ENCODE assay signal across 1 cellular context in the genomic region with DNA sequence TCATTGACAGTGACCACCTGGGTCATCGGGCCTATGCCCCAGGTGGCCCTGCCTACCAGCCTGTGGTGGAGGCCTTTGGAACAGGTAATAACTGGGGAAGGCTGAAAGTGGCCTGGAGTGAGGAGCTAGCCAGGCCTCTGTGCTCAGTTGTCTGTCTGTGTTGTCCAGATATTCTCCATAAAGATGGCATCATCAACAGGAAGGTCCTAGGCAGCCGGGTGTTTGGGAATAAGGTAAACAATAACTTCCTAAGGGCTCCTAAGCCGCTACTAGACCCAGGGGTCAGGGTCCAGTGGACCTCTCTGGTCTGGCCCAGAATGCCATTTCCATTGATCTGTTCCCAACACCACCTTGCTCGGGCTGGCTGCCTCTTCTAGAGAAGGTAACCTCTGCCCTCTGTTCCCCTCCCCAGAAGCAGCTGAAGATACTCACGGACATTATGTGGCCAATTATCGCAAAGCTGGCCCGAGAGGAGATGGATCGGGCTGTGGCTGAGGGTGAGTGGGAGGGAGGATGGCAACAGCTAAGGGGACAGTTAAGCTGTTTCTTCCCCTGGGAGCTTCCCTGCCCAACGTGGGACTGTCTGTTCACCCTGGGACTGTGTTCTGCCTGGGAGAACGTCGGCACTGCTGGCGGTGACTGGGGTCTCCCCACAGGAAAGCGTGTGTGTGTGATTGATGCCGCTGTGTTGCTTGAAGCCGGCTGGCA.
TF ChIP-seq lines count a peak whose summit lies in the region.

No MANE protein-coding gene starts in this region.

TF ChIP-seq in HepG2, 621 proteins besides CTCF, POLR2A, EP300 and RAD21 (continued from another document and continues in another):
- TF ChIP-seq NR1H2 (CRISPR knock-in tag; IDR thresholded peaks at IDR 0.05; ENCODE audit: borderline replicate concordance, low read depth): no peak
- TF ChIP-seq MAFK (conservative IDR thresholded peaks at IDR 0.05 in 1 of 2, IDR thresholded peaks at IDR 0.05 in 1 of 2; ENCODE audit: low read length in 2 of 2): no peak
- no peak for TF ChIP-seq CC2D1A (CRISPR knock-in tag; IDR thresholded peaks at IDR 0.05)
- TF ChIP-seq HNF4G (IDR thresholded peaks at IDR 0.05; ENCODE audit: borderline replicate concordance, low read depth, low read length): peak; percentile 92
- TF ChIP-seq HNF4G (CRISPR knock-in tag; IDR thresholded peaks at IDR 0.05; ENCODE audit: borderline replicate concordance, low read depth): peak; percentile 84; the same call in 1 of the 2 replicates
- TF ChIP-seq TIGD3 (CRISPR knock-in tag; IDR thresholded peaks at IDR 0.05; ENCODE audit: borderline replicate concordance): no peak
- no peak; the same call in 1 of the 2 replicates for TF ChIP-seq ZNF564 (CRISPR knock-in tag; IDR thresholded peaks at IDR 0.05)
- no peak for TF ChIP-seq REXO4 (CRISPR knock-in tag; IDR thresholded peaks at IDR 0.05; ENCODE audit: borderline replicate concordance)
- TF ChIP-seq, protein P1, sequence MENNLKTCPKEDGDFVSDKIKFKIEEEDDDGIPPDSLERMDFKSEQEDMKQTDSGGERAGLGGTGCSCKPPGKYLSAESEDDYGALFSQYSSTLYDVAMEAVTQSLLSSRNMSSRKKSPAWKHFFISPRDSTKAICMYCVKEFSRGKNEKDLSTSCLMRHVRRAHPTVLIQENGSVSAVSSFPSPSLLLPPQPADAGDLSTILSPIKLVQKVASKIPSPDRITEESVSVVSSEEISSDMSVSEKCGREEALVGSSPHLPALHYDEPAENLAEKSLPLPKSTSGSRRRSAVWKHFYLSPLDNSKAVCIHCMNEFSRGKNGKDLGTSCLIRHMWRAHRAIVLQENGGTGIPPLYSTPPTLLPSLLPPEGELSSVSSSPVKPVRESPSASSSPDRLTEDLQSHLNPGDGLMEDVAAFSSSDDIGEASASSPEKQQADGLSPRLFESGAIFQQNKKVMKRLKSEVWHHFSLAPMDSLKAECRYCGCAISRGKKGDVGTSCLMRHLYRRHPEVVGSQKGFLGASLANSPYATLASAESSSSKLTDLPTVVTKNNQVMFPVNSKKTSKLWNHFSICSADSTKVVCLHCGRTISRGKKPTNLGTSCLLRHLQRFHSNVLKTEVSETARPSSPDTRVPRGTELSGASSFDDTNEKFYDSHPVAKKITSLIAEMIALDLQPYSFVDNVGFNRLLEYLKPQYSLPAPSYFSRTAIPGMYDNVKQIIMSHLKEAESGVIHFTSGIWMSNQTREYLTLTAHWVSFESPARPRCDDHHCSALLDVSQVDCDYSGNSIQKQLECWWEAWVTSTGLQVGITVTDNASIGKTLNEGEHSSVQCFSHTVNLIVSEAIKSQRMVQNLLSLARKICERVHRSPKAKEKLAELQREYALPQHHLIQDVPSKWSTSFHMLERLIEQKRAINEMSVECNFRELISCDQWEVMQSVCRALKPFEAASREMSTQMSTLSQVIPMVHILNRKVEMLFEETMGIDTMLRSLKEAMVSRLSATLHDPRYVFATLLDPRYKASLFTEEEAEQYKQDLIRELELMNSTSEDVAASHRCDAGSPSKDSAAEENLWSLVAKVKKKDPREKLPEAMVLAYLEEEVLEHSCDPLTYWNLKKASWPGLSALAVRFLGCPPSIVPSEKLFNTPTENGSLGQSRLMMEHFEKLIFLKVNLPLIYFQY (CRISPR knock-in tag; IDR thresholded peaks at IDR 0.05; ENCODE audit: borderline replicate concordance): peak; percentile 100
- TF ChIP-seq ZNF563 (CRISPR knock-in tag; IDR thresholded peaks at IDR 0.05): no peak
- TF ChIP-seq MYC (CRISPR knock-in tag; IDR thresholded peaks at IDR 0.05; ENCODE audit: borderline replicate concordance): 0 out of 2 replicates have a peak, but pooled peaks have one; percentile 14
- no peak for TF ChIP-seq JARID2 (CRISPR knock-in tag; IDR thresholded peaks at IDR 0.05; ENCODE audit: insufficient replicate concordance)
- TF ChIP-seq MAFF (IDR thresholded peaks at IDR 0.05; ENCODE audit: low read depth, low read length): no peak
- no peak for TF ChIP-seq MLLT10 (CRISPR knock-in tag; IDR thresholded peaks at IDR 0.05)
- TF ChIP-seq ZNF101 (CRISPR knock-in tag; IDR thresholded peaks at IDR 0.05; ENCODE audit: borderline replicate concordance, low read depth): no peak
- TF ChIP-seq, protein P2, sequence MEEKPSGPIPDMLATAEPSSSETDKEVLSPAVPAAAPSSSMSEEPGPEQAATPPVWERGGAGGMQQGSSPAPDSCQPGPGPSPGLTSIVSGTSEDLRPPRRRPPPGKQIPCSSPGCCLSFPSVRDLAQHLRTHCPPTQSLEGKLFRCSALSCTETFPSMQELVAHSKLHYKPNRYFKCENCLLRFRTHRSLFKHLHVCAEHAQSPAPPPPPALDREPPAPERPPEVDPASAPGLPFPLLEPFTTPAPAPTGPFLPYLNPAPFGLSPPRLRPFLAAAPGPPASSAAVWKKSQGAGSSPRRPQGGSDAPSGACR (CRISPR knock-in tag; IDR thresholded peaks at IDR 0.05): no peak
- no peak for TF ChIP-seq ZSCAN31 (CRISPR knock-in tag; IDR thresholded peaks at IDR 0.05; ENCODE audit: low read depth)
- no peak for TF ChIP-seq HOXA9 (CRISPR knock-in tag; IDR thresholded peaks at IDR 0.05; ENCODE audit: borderline replicate concordance)
- no peak for TF ChIP-seq TRAFD1 (CRISPR knock-in tag; IDR thresholded peaks at IDR 0.05; ENCODE audit: borderline replicate concordance)
- TF ChIP-seq ZBTB7A (CRISPR knock-in tag; IDR thresholded peaks at IDR 0.05): no peak
- TF ChIP-seq ZNF253 (CRISPR knock-in tag; IDR thresholded peaks at IDR 0.05; ENCODE audit: borderline replicate concordance): no peak
- TF ChIP-seq, protein P3, sequence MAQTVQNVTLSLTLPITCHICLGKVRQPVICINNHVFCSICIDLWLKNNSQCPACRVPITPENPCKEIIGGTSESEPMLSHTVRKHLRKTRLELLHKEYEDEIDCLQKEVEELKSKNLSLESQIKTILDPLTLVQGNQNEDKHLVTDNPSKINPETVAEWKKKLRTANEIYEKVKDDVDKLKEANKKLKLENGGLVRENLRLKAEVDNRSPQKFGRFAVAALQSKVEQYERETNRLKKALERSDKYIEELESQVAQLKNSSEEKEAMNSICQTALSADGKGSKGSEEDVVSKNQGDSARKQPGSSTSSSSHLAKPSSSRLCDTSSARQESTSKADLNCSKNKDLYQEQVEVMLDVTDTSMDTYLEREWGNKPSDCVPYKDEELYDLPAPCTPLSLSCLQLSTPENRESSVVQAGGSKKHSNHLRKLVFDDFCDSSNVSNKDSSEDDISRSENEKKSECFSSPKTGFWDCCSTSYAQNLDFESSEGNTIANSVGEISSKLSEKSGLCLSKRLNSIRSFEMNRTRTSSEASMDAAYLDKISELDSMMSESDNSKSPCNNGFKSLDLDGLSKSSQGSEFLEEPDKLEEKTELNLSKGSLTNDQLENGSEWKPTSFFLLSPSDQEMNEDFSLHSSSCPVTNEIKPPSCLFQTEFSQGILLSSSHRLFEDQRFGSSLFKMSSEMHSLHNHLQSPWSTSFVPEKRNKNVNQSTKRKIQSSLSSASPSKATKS (CRISPR knock-in tag; IDR thresholded peaks at IDR 0.05): no peak
- no peak for TF ChIP-seq SNAPC2 (CRISPR knock-in tag; IDR thresholded peaks at IDR 0.05)
- TF ChIP-seq ZNF788 (CRISPR knock-in tag; IDR thresholded peaks at IDR 0.05; ENCODE audit: borderline replicate concordance): peak; percentile 20; the same call in 1 of the 2 replicates
- TF ChIP-seq GPN1 (CRISPR knock-in tag; IDR thresholded peaks at IDR 0.05; ENCODE audit: borderline replicate concordance): no peak
- peak; percentile 56; the same call in 1 of the 2 replicates for TF ChIP-seq NFE2L1 (CRISPR knock-in tag; IDR thresholded peaks at IDR 0.05; ENCODE audit: borderline replicate concordance)
- no peak for TF ChIP-seq HNRNPK (IDR thresholded peaks at IDR 0.05; ENCODE audit: low read depth, low read length, poor library complexity, severe bottlenecking)
- peak; percentile 93 for TF ChIP-seq MED1 (CRISPR knock-in tag; IDR thresholded peaks at IDR 0.05)
- TF ChIP-seq ZNF773 (CRISPR knock-in tag; IDR thresholded peaks at IDR 0.05; ENCODE audit: borderline replicate concordance): 0 out of 2 replicates have a peak, but pooled peaks have one; percentile 25
- TF ChIP-seq ZNF841 (CRISPR knock-in tag; IDR thresholded peaks at IDR 0.05; ENCODE audit: borderline replicate concordance): no peak
- TF ChIP-seq ZFY (CRISPR knock-in tag; IDR thresholded peaks at IDR 0.05): peak; percentile 51; the same call in 1 of the 2 replicates
- TF ChIP-seq MZF1 (CRISPR knock-in tag; IDR thresholded peaks at IDR 0.05; ENCODE audit: borderline replicate concordance): no peak
- TF ChIP-seq, protein P4, sequence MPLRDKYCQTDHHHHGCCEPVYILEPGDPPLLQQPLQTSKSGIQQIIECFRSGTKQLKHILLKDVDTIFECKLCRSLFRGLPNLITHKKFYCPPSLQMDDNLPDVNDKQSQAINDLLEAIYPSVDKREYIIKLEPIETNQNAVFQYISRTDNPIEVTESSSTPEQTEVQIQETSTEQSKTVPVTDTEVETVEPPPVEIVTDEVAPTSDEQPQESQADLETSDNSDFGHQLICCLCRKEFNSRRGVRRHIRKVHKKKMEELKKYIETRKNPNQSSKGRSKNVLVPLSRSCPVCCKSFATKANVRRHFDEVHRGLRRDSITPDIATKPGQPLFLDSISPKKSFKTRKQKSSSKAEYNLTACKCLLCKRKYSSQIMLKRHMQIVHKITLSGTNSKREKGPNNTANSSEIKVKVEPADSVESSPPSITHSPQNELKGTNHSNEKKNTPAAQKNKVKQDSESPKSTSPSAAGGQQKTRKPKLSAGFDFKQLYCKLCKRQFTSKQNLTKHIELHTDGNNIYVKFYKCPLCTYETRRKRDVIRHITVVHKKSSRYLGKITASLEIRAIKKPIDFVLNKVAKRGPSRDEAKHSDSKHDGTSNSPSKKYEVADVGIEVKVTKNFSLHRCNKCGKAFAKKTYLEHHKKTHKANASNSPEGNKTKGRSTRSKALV (CRISPR knock-in tag; IDR thresholded peaks at IDR 0.05): no peak
- TF ChIP-seq, protein P5, sequence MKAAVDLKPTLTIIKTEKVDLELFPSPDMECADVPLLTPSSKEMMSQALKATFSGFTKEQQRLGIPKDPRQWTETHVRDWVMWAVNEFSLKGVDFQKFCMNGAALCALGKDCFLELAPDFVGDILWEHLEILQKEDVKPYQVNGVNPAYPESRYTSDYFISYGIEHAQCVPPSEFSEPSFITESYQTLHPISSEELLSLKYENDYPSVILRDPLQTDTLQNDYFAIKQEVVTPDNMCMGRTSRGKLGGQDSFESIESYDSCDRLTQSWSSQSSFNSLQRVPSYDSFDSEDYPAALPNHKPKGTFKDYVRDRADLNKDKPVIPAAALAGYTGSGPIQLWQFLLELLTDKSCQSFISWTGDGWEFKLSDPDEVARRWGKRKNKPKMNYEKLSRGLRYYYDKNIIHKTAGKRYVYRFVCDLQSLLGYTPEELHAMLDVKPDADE (CRISPR knock-in tag; IDR thresholded peaks at IDR 0.05): no peak
- TF ChIP-seq PAF1 (CRISPR knock-in tag; IDR thresholded peaks at IDR 0.05): no peak; the same call in 1 of the 2 replicates
- no peak for TF ChIP-seq SMARCC2 (IDR thresholded peaks at IDR 0.05)
- TF ChIP-seq RBFOX2 (IDR thresholded peaks at IDR 0.05; ENCODE audit: low read depth, low read length): no peak
- no peak for TF ChIP-seq ZNF703 (CRISPR knock-in tag; IDR thresholded peaks at IDR 0.05; ENCODE audit: borderline replicate concordance)
- TF ChIP-seq MIER3 (CRISPR knock-in tag; IDR thresholded peaks at IDR 0.05; ENCODE audit: borderline replicate concordance): no peak; the same call in 1 of the 2 replicates
- no peak for TF ChIP-seq ATRX (CRISPR knock-in tag; IDR thresholded peaks at IDR 0.05; ENCODE audit: borderline replicate concordance)
- no peak for TF ChIP-seq ZNF260 (CRISPR knock-in tag; IDR thresholded peaks at IDR 0.05; ENCODE audit: borderline replicate concordance, low read depth)
- no peak for TF ChIP-seq JUND (CRISPR knock-in tag; IDR thresholded peaks at IDR 0.05)
- no peak for TF ChIP-seq HIVEP1 (CRISPR knock-in tag; IDR thresholded peaks at IDR 0.05)
- TF ChIP-seq CBFB (CRISPR knock-in tag; IDR thresholded peaks at IDR 0.05): no peak
- TF ChIP-seq ZNF572 (CRISPR knock-in tag; IDR thresholded peaks at IDR 0.05): no peak
- TF ChIP-seq, protein P6, sequence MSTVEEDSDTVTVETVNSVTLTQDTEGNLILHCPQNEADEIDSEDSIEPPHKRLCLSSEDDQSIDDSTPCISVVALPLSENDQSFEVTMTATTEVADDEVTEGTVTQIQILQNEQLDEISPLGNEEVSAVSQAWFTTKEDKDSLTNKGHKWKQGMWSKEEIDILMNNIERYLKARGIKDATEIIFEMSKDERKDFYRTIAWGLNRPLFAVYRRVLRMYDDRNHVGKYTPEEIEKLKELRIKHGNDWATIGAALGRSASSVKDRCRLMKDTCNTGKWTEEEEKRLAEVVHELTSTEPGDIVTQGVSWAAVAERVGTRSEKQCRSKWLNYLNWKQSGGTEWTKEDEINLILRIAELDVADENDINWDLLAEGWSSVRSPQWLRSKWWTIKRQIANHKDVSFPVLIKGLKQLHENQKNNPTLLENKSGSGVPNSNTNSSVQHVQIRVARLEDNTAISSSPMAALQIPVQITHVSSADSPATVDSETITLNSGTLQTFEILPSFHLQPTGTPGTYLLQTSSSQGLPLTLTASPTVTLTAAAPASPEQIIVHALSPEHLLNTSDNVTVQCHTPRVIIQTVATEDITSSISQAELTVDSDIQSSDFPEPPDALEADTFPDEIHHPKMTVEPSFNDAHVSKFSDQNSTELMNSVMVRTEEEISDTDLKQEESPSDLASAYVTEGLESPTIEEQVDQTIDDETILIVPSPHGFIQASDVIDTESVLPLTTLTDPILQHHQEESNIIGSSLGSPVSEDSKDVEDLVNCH (CRISPR knock-in tag; IDR thresholded peaks at IDR 0.05): no peak
- no peak for TF ChIP-seq DNMT1 (CRISPR knock-in tag; IDR thresholded peaks at IDR 0.05)
